28 cellular contexts compared by ENCODE assay signal in the genomic region with DNA sequence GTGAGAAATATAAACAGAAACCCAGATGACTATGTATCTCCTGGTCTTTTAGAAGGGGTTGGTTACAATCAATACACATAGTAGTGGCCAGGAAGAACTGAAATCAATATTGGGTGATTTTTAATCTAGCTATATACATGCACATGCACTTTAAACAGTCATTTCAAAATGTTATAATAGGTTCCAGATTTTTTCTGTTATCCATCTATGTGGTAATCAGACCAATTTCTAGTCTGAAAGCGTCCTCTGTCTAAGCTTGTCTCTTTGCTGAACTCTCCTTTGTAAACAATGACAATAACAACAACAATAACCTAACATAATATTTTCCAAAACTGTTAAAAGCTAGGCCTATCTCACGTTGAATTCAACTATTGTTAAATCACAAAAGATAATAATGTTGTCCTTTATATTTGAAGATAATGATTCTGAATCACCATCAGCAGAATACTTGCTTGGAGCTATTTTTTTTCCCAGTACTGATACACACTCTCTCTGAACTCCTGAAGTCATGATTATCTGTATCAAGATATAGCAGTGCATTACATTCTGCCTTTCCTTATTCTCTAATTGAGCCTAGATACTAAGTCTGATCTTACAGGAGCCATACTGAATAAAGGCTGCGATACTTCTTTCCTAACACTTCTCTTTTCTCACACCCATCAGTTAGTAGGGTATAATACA.
"Had no signal": no experiment of that assay in that cellular context is flagged by ENCODE, and none has a peak within 500 bp of the region (broad histone marks: within the 10 kb centered on the region; RNA-seq: fewer than 3 reads in every experiment).

No MANE protein-coding gene starts in this region.

- H3K27ac ChIP-seq: left ventricle myocardium inferior, pancreas, prostate gland, skin epidermis, stomach, testis, thyroid gland, transverse colon, upper lobe of left lung, vagina had no signal

- ATAC-seq: natural killer cell; pancreas; right cardiac atrium; sciatic nerve; stimulated activated naive B cell treated with anti-CD40 and anti-IgM and Interleukin-4, amounts not matched to agents 10 μg/mL and 1 μg/mL and 100 μg/mL, for 72 hours; stimulated activated naive CD8-positive, alpha-beta T cell treated with anti-CD3 and anti-CD28 coated beads, Interleukin-15, Interleukin-2, amounts not matched to agents 100 U/mL and 50 U/mL, for 24 hours had no signal

- H3K27me3 ChIP-seq: pancreas, stomach, testis, thyroid gland, transverse colon, upper lobe of left lung, vagina had no signal

- H3K27ac Mint-ChIP-seq: immature natural killer cell; mesothelial cell of epicardium; naive B cell; natural killer cell; stimulated activated naive B cell treated with anti-CD40 and anti-IgM and Interleukin-4, amounts not matched to agents 10 μg/mL and 1 μg/mL and 100 μg/mL, for 72 hours had no signal

- H3K36me3 Mint-ChIP-seq: immature natural killer cell; mesothelial cell of epicardium; naive B cell; natural killer cell; stimulated activated naive B cell treated with anti-CD40 and anti-IgM and Interleukin-4, amounts not matched to agents 10 μg/mL and 1 μg/mL and 100 μg/mL, for 72 hours had no signal

- H3K27me3 Mint-ChIP-seq: naive B cell; stimulated activated naive B cell treated with anti-CD40 and anti-IgM and Interleukin-4, amounts not matched to agents 10 μg/mL and 1 μg/mL and 100 μg/mL, for 72 hours had no signal

- H3K4me1 Mint-ChIP-seq: immature natural killer cell; mesothelial cell of epicardium; naive B cell; natural killer cell; stimulated activated naive B cell treated with anti-CD40 and anti-IgM and Interleukin-4, amounts not matched to agents 10 μg/mL and 1 μg/mL and 100 μg/mL, for 72 hours had no signal

- H3K36me3 ChIP-seq: left ventricle myocardium inferior, pancreas, prostate gland, stomach, thyroid gland, transverse colon, upper lobe of left lung, vagina had no signal

- H3K9me3 ChIP-seq: left ventricle myocardium inferior, pancreas, prostate gland, stomach, testis, thyroid gland, transverse colon, upper lobe of left lung, vagina had no signal

- H3K4me1 ChIP-seq: left ventricle myocardium inferior, pancreas, prostate gland, stomach, testis, thyroid gland, transverse colon, upper lobe of left lung, vagina had no signal

- DNase-seq: hypothalamus; immature natural killer cell; kidney; left ventricle myocardium inferior; mesendoderm; naive B cell; natural killer cell; pancreas; posterior cingulate gyrus; retina; right cardiac atrium; stimulated activated CD4-positive, alpha-beta T cell treated with anti-CD3 and anti-CD28 coated beads, Interleukin-12 subunit alpha, Interleukin-12 subunit beta, amount 100 ng/mL, for 4 hours; stimulated activated CD4-positive, alpha-beta T cell treated with anti-CD3 and anti-CD28 coated beads, Interleukin-15, amount 100 ng/mL, for 24 hours; stimulated activated CD4-positive, alpha-beta T cell treated with anti-CD3 and anti-CD28 coated beads, Interleukin-2, amount 100 ng/mL, for 24 hours; stimulated activated CD4-positive, alpha-beta T cell treated with anti-CD3 and anti-CD28 coated beads, Interleukin-4, amount 100 ng/mL, for 1 hour; stimulated activated naive B cell treated with anti-CD40 and anti-IgM and Interleukin-4, amounts not matched to agents 10 μg/mL and 1 μg/mL and 100 μg/mL, for 72 hours; stimulated activated naive CD8-positive, alpha-beta T cell treated with anti-CD3 and anti-CD28 coated beads, Interleukin-15, Interleukin-2, amounts not matched to agents 100 U/mL and 50 U/mL, for 24 hours; stomach; testis; thyroid gland; transverse colon; upper lobe of left lung had no signal

- H3K4me3 ChIP-seq: left ventricle myocardium inferior, lung, pancreas, prostate gland, skin epidermis, stomach, testis, thyroid gland, transverse colon, upper lobe of left lung, vagina had no signal

- H3K9me3 Mint-ChIP-seq: mesothelial cell of epicardium had no signal

- H3K4me3 Mint-ChIP-seq: immature natural killer cell; mesothelial cell of epicardium; naive B cell; natural killer cell; stimulated activated naive B cell treated with anti-CD40 and anti-IgM and Interleukin-4, amounts not matched to agents 10 μg/mL and 1 μg/mL and 100 μg/mL, for 72 hours had no signal
